In the genomic region with DNA sequence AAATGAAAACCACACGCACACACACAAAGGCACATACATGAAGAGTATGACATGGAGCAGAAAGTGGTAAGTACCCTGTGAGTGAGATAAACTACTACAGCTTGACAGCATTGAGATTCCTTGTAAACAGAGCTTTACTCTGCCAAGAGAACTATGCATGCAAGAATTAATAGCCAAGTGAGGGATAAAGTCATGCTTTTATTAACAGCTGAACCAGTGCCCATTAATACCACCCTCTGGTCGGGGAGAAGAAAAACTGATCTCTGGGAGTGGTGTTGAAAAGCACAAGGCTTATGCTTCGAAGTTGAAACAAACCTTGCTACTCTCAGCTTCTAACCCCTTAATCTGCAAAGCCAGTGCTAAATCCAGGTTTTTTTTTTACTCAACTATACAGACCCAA, we compare ENCODE assay signal across 30 cellular contexts.
"Had no signal": no experiment of that assay in that cellular context is flagged by ENCODE, and none has a peak within 500 bp of the region (broad histone marks: within the 10 kb centered on the region; RNA-seq: fewer than 3 reads in every experiment).

No MANE protein-coding gene starts in this region.

- H3K4me3 Mint-ChIP-seq: central memory CD8-positive, alpha-beta T cell; dendritic cell treated with granulocyte-macrophage colony-stimulating factor and Interleukin-4, amounts not matched to agents 40 ng/mL and 50 ng/mL, for 4 days; endodermal cell; mesothelial cell of epicardium; naive thymus-derived CD8-positive, alpha-beta T cell; nephron progenitor cell; stimulated activated naive B cell treated with anti-CD40 and anti-IgM and Interleukin-4, amounts not matched to agents 10 μg/mL and 1 μg/mL and 100 μg/mL, for 72 hours; stimulated activated naive CD8-positive, alpha-beta T cell treated with anti-CD3 and anti-CD28 coated beads, Interleukin-15, Interleukin-2, amounts not matched to agents 100 ng/mL and 50 ng/mL, for 24 hours had no signal

- H3K27ac Mint-ChIP-seq: dendritic cell treated with granulocyte-macrophage colony-stimulating factor and Interleukin-4, amounts not matched to agents 40 ng/mL and 50 ng/mL, for 4 days; endodermal cell; mesothelial cell of epicardium; naive thymus-derived CD8-positive, alpha-beta T cell; nephron progenitor cell; stimulated activated naive B cell treated with anti-CD40 and anti-IgM and Interleukin-4, amounts not matched to agents 10 μg/mL and 1 μg/mL and 100 μg/mL, for 72 hours; stimulated activated naive CD8-positive, alpha-beta T cell treated with anti-CD3 and anti-CD28 coated beads, Interleukin-15, Interleukin-2, amounts not matched to agents 100 ng/mL and 50 ng/mL, for 24 hours had no signal

- DNase-seq: colonic mucosa; effector CD8-positive, alpha-beta T cell; endodermal cell; gastrocnemius medialis; heart left ventricle; hippocampal formation; kidney; mesenchymal stem cell; mucosa of descending colon; naive thymus-derived CD8-positive, alpha-beta T cell; nephron progenitor cell; nucleus accumbens; right cardiac atrium; sigmoid colon; stimulated activated CD4-positive, alpha-beta T cell treated with anti-CD3 and anti-CD28 coated beads, Interleukin-15, amount 100 ng/mL, for 24 hours; stimulated activated CD4-positive, alpha-beta T cell treated with anti-CD3 and anti-CD28 coated beads, Interleukin-2, amount 100 ng/mL, for 48 hours; stimulated activated naive B cell treated with anti-CD40 and anti-IgM and Interleukin-4, amounts not matched to agents 10 μg/mL and 1 μg/mL and 100 μg/mL, for 72 hours; upper lobe of left lung; uterus had no signal

- H3K27ac ChIP-seq: colonic mucosa, epithelial cell of prostate, gastrocnemius medialis, heart left ventricle, prostate gland, sigmoid colon, thoracic aorta, tibial nerve, upper lobe of left lung, uterus had no signal

- H3K4me1 ChIP-seq: colonic mucosa, gastrocnemius medialis, prostate gland, uterus had no signal

- H3K4me3 ChIP-seq: colonic mucosa, gastrocnemius medialis, heart left ventricle, mucosa of descending colon, prostate gland, sigmoid colon, skin epidermis, thoracic aorta, tibial nerve, upper lobe of left lung, uterus had no signal

- H3K27me3 ChIP-seq: colonic mucosa, gastrocnemius medialis, heart left ventricle, sigmoid colon, tibial nerve, upper lobe of left lung, uterus had no signal

- H3K36me3 Mint-ChIP-seq: mesothelial cell of epicardium; naive thymus-derived CD8-positive, alpha-beta T cell had no signal

- H3K4me1 Mint-ChIP-seq: central memory CD8-positive, alpha-beta T cell; endodermal cell; naive thymus-derived CD8-positive, alpha-beta T cell had no signal

- ATAC-seq: esophagus mucosa; gastrocnemius medialis; heart left ventricle; left lobe of liver; mucosa of descending colon; naive thymus-derived CD8-positive, alpha-beta T cell; right cardiac atrium; stimulated activated naive B cell treated with anti-CD40 and anti-IgM and Interleukin-4, amounts not matched to agents 10 μg/mL and 1 μg/mL and 100 μg/mL, for 72 hours had no signal

- H3K36me3 ChIP-seq: colonic mucosa, gastrocnemius medialis, heart left ventricle, prostate gland, sigmoid colon, thoracic aorta, tibial nerve, upper lobe of left lung, uterus had no signal

- H3K27me3 Mint-ChIP-seq: dendritic cell treated with granulocyte-macrophage colony-stimulating factor and Interleukin-4, amounts not matched to agents 40 ng/mL and 50 ng/mL, for 4 days; stimulated activated naive CD8-positive, alpha-beta T cell treated with anti-CD3 and anti-CD28 coated beads, Interleukin-15, Interleukin-2, amounts not matched to agents 100 ng/mL and 50 ng/mL, for 24 hours had no signal

- H3K9me3 ChIP-seq: colonic mucosa, gastrocnemius medialis, heart left ventricle, mucosa of descending colon, prostate gland, sigmoid colon, thoracic aorta, tibial nerve, upper lobe of left lung, uterus had no signal
